In the genomic region with DNA sequence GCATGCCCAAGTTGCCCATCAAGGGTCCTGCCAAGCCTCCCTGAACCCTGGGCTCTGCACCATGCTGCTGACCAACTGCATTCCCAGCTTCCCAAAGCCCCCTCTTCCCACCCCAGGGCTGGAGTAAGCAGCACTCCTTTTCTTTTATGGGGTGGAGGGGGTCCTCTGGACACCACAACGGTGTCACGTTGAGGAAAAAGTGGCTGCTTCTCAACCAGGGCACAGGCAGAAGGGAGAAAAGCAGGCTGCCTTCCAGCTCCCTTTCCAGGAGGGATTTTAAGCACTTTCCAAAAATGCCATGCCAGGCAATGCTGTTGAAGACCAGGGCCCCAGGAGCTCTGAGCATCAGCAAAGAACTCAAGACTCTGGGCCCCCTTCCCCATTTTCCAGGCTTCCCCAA, we compare ENCODE assay signal across 8 cellular contexts. TPM values are rescaled to one million over a fixed set of nuclear protein-coding genes. Genes with fewer than 3 reads are reported as not detected.
DNase-seq lines count a peak whose midpoint lies in the region; ATAC-seq and TF ChIP-seq lines count a peak whose summit lies in the region.

No MANE protein-coding gene starts in this region.

- TF ChIP-seq EP300 in tibial nerve (IDR thresholded peaks at IDR 0.05): no peak

- DNase-seq in activated naive CD4-positive, alpha-beta T cell treated with anti-CD3 and anti-CD28 coated beads, Interleukin-2, amount 50 U/mL, for 72 hours (ENCODE audit: low spot score in 2 of 2): no peak
- DNase-seq in activated CD8-positive, alpha-beta T cell treated with anti-CD3 and anti-CD28 coated beads, Interleukin-2, amount 10 ng/mL, durations not matched to agents 7 days and 5 days: no peak
- DNase-seq in immature natural killer cell: no peak
- no peak for DNase-seq in tibial nerve (ENCODE audit: low spot score in 2 of 2)
- no peak for DNase-seq in epidermal melanocyte (ENCODE audit: insufficient read length, low spot score)

- H3K27ac Mint-ChIP-seq in activated naive CD4-positive, alpha-beta T cell treated with anti-CD3 and anti-CD28 coated beads, Interleukin-2, amount 50 U/mL, for 24 hours: no peak overlapping the region
- peak overlapping the region in 1 of 2 donors; percentile 55 for H3K27ac Mint-ChIP-seq in activated naive CD4-positive, alpha-beta T cell treated with anti-CD3 and anti-CD28 coated beads, Interleukin-2, amount 50 U/mL, for 72 hours
- H3K27ac Mint-ChIP-seq in activated CD8-positive, alpha-beta T cell treated with anti-CD3 and anti-CD28 coated beads, Interleukin-2, amount 10 ng/mL, durations not matched to agents 7 days and 5 days: no peak overlapping the region
- H3K27ac Mint-ChIP-seq in immature natural killer cell: peak overlapping the region in 1 of 6 donors; percentile 76

- H3K4me3 ChIP-seq in tibial nerve: peak overlapping the region; percentile 39 to 80 (median 58)

- POLR2A ChIA-PET in activated CD8-positive, alpha-beta T cell treated with anti-CD3 and anti-CD28 coated beads, Interleukin-2, amount 10 ng/mL, durations not matched to agents 7 days and 5 days (lab: Charles Lee): interaction anchor here (3.8 kb wide), 1 partner anchor 27 kb away, joined by 12 read pairs; a partner anchor contains a TSS

- peaks cover 33% of the 10 kb centered on the region for H3K4me1 Mint-ChIP-seq in activated naive CD4-positive, alpha-beta T cell treated with anti-CD3 and anti-CD28 coated beads, Interleukin-2, amount 50 U/mL, for 24 hours
- peaks cover 28% of the 10 kb centered on the region for H3K4me1 Mint-ChIP-seq in activated CD8-positive, alpha-beta T cell treated with anti-CD3 and anti-CD28 coated beads, Interleukin-2, amount 10 ng/mL, durations not matched to agents 7 days and 5 days (ENCODE audit: low read depth)
- H3K4me1 Mint-ChIP-seq in immature natural killer cell: peaks cover 9 to 11% of the 10 kb centered on the region in 2 donors

- peak overlapping the region in 1 of 4 donors; percentile 72 for H3K27ac ChIP-seq in tibial nerve

- CTCF ChIA-PET in activated CD8-positive, alpha-beta T cell treated with anti-CD3 and anti-CD28 coated beads, Interleukin-2, amount 10 ng/mL, durations not matched to agents 7 days and 5 days (lab: Charles Lee): interaction anchor here (0.8 to 1.3 kb wide), 4 partner anchors 9 to 185 kb away, joined by 3 to 4 read pairs (median 3); no protein-coding TSS in a partner anchor

- no peak for ATAC-seq in activated naive CD4-positive, alpha-beta T cell treated with anti-CD3 and anti-CD28 coated beads, Interleukin-2, amount 50 U/mL, for 72 hours
- ATAC-seq in activated CD8-positive, alpha-beta T cell treated with anti-CD3 and anti-CD28 coated beads, Interleukin-2, amount 10 ng/mL, durations not matched to agents 7 days and 5 days: no peak
- no peak for ATAC-seq in HG03442 (IDR thresholded peaks at IDR 0.05; ENCODE audit: unreplicated experiment)
- ATAC-seq in HG02763 (IDR thresholded peaks at IDR 0.05; ENCODE audit: unreplicated experiment): no peak

- H3K4me3 Mint-ChIP-seq in activated naive CD4-positive, alpha-beta T cell treated with anti-CD3 and anti-CD28 coated beads, Interleukin-2, amount 50 U/mL, for 24 hours: peak overlapping the region; percentile 75
- peak overlapping the region; percentile 66 for H3K4me3 Mint-ChIP-seq in activated CD8-positive, alpha-beta T cell treated with anti-CD3 and anti-CD28 coated beads, Interleukin-2, amount 10 ng/mL, durations not matched to agents 7 days and 5 days
- H3K4me3 Mint-ChIP-seq in immature natural killer cell: peak overlapping the region; percentile 70 to 84 (median 75)

- 40 to 56% methylated on average over 2 of the region's 2 CpGs for WGBS in tibial nerve, 2 donors

- TF ChIP-seq CTCF in tibial nerve (IDR thresholded peaks at IDR 0.05): no peak

- no peak for TF ChIP-seq POLR2A in tibial nerve (IDR thresholded peaks at IDR 0.05)

- H3K36me3 Mint-ChIP-seq in activated naive CD4-positive, alpha-beta T cell treated with anti-CD3 and anti-CD28 coated beads, Interleukin-2, amount 50 U/mL, for 24 hours: no peaks in the 10 kb centered on the region
- H3K36me3 Mint-ChIP-seq in activated naive CD4-positive, alpha-beta T cell treated with anti-CD3 and anti-CD28 coated beads, Interleukin-2, amount 50 U/mL, for 72 hours: no peaks in the 10 kb centered on the region
- no peaks in the 10 kb centered on the region for H3K36me3 Mint-ChIP-seq in activated CD8-positive, alpha-beta T cell treated with anti-CD3 and anti-CD28 coated beads, Interleukin-2, amount 10 ng/mL, durations not matched to agents 7 days and 5 days (ENCODE audit: low read depth)
- H3K36me3 Mint-ChIP-seq in immature natural killer cell: no peaks in the 10 kb centered on the region

- H3K9me3 ChIP-seq in tibial nerve: no peaks in the 10 kb centered on the region

- no peaks in the 10 kb centered on the region for H3K27me3 Mint-ChIP-seq in activated naive CD4-positive, alpha-beta T cell treated with anti-CD3 and anti-CD28 coated beads, Interleukin-2, amount 50 U/mL, for 24 hours
- peaks cover 4% of the 10 kb centered on the region for H3K27me3 Mint-ChIP-seq in activated CD8-positive, alpha-beta T cell treated with anti-CD3 and anti-CD28 coated beads, Interleukin-2, amount 10 ng/mL, durations not matched to agents 7 days and 5 days (ENCODE audit: low read depth)
- peaks cover 0 to 2% (median 2%) of the 10 kb centered on the region in 3 donors for H3K27me3 Mint-ChIP-seq in immature natural killer cell (ENCODE audit: low read depth in 3 of 3)

- no peaks in the 10 kb centered on the region for H3K27me3 ChIP-seq in tibial nerve

- peaks cover 0 to 41% (median 14%) of the 10 kb centered on the region in 4 donors for H3K4me1 ChIP-seq in tibial nerve

- no peaks in the 10 kb centered on the region for H3K36me3 ChIP-seq in tibial nerve

- H3K9me3 Mint-ChIP-seq in activated naive CD4-positive, alpha-beta T cell treated with anti-CD3 and anti-CD28 coated beads, Interleukin-2, amount 50 U/mL, for 24 hours: no peaks in the 10 kb centered on the region
- H3K9me3 Mint-ChIP-seq in activated naive CD4-positive, alpha-beta T cell treated with anti-CD3 and anti-CD28 coated beads, Interleukin-2, amount 50 U/mL, for 72 hours: no peaks in the 10 kb centered on the region
- H3K9me3 Mint-ChIP-seq in activated CD8-positive, alpha-beta T cell treated with anti-CD3 and anti-CD28 coated beads, Interleukin-2, amount 10 ng/mL, durations not matched to agents 7 days and 5 days (ENCODE audit: insufficient read depth): no peaks in the 10 kb centered on the region
- no peaks in the 10 kb centered on the region for H3K9me3 Mint-ChIP-seq in immature natural killer cell

RNA-seq across cellular contexts. Expression of a gene that starts 0.7 kb away (rescaled TPM):
- total RNA-seq in activated naive CD4-positive, alpha-beta T cell treated with anti-CD3 and anti-CD28 coated beads, Interleukin-2, amount 50 U/mL, for 72 hours: 1 to 10 TPM; 6.9 to 8.3 TPM
- total RNA-seq in activated CD8-positive, alpha-beta T cell treated with anti-CD3 and anti-CD28 coated beads, Interleukin-2, amount 10 ng/mL, durations not matched to agents 7 days and 5 days: 1 to 10 TPM; 4.7 to 6.2 TPM
- polyA plus RNA-seq in immature natural killer cell: 1 to 10 TPM in 2 of 3 donors, under 1 TPM in 1; 0.31 to 1.7 (median 1.3) TPM
- total RNA-seq in tibial nerve: 1 to 10 TPM; 2.1 to 6.9 (median 4.0) TPM

RNA-seq across cellular contexts. Expression of a gene that starts 26.7 kb away (rescaled TPM):
- 10 to 100 TPM; 58.9 to 62.5 TPM for total RNA-seq in activated naive CD4-positive, alpha-beta T cell treated with anti-CD3 and anti-CD28 coated beads, Interleukin-2, amount 50 U/mL, for 72 hours
- 10 to 100 TPM; 71.5 to 74.4 TPM for total RNA-seq in activated CD8-positive, alpha-beta T cell treated with anti-CD3 and anti-CD28 coated beads, Interleukin-2, amount 10 ng/mL, durations not matched to agents 7 days and 5 days
- 10 to 100 TPM; 33.8 to 66.0 (median 53.4) TPM for polyA plus RNA-seq in immature natural killer cell
- total RNA-seq in tibial nerve: 10 to 100 TPM; 30.3 to 36.3 (median 33.3) TPM
